ENCODE assay signal across 24 cellular contexts in the genomic region with DNA sequence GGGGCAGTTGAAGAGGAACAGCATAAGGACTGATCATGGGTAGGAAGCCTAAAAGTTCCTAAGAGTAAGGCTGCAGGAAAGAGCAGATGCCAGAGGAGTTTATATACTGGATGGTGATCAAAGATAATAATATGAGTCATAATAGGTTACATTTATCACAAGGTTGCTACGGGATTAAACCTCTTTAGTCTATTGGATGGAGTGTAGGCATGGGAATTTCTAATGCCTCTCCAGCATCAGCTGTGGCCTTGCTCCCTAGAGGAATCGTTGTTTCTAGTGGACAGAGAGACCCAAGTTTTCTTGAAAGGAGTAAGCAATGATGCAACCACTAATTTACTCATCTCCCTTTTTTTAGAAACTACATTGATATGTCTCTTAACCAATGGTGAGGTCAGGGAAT.
A peak's percentile ranks its signal among the peaks of the same experiment; 100 is the strongest.
DNase-seq lines count a peak whose midpoint lies in the region; ATAC-seq and TF ChIP-seq lines count a peak whose summit lies in the region.
"Had no signal": no experiment of that assay in that cellular context is flagged by ENCODE, and none has a peak within 500 bp of the region (broad histone marks: within the 10 kb centered on the region; RNA-seq: fewer than 3 reads in every experiment).

No MANE protein-coding gene starts in this region.

- no peaks in the 10 kb centered on the region for H3K9me3 ChIP-seq in breast epithelium
- H3K9me3 ChIP-seq in PC-3 (ENCODE audit: low read length) = no peaks in the 10 kb centered on the region
- H3K9me3 ChIP-seq in fibroblast of lung (ENCODE audit: control insufficient read depth, insufficient read depth, low read depth, low read length) = no peaks in the 10 kb centered on the region
- H3K9me3 ChIP-seq in gastroesophageal sphincter = no peaks in the 10 kb centered on the region
- H3K9me3 ChIP-seq in body of pancreas = no peaks in the 10 kb centered on the region
- H3K9me3 ChIP-seq: BE2C, Caco-2, MG63, SK-N-SH had no signal

- H3F3A ChIP-seq in PC-3 (ENCODE audit: low read length, unreplicated experiment) = no peaks in the 10 kb centered on the region

- H3K4me2 ChIP-seq in PC-3 (ENCODE audit: low read length) = no peak overlapping the region
- no peak overlapping the region for H3K4me2 ChIP-seq in fibroblast of lung (ENCODE audit: extremely low read depth, insufficient read depth, low read length)
- H3K4me2 ChIP-seq: GM23338, KMS-11, SK-N-SH had no signal

- H3K36me3 ChIP-seq in breast epithelium = no peaks in the 10 kb centered on the region
- H3K36me3 ChIP-seq in PC-3 (ENCODE audit: low read depth, low read length) = no peaks in the 10 kb centered on the region
- H3K36me3 ChIP-seq in fibroblast of lung (ENCODE audit: control insufficient read depth, insufficient read depth, low read length) = no peaks in the 10 kb centered on the region
- no peaks in the 10 kb centered on the region for H3K36me3 ChIP-seq in gastroesophageal sphincter
- no peaks in the 10 kb centered on the region for H3K36me3 ChIP-seq in body of pancreas (replicated peaks in 1 of 2; ENCODE audit: insufficient read depth in 1 of 2, low read depth in 2 of 2)
- H3K36me3 ChIP-seq: BE2C, MG63 had no signal

- WGBS in gastroesophageal sphincter (ENCODE audit: low coverage in 1 of 2), 2 donors = 58 to 59% methylated on average over 2 of the region's 2 CpGs
- WGBS in body of pancreas, 2 donors = 51 to 62% methylated on average over 2 of the region's 2 CpGs

- intact Hi-C loops in MCF 10A (cut with micrococcal nuclease) = no loop called here
- intact Hi-C loops in breast epithelium (cut with DNase I; ENCODE audit: low total_unique reads) = no loop called here
- intact Hi-C loops in PC-3 (cut with micrococcal nuclease) = no loop called here
- intact Hi-C loops in body of pancreas (cut with DNase I) = no loop called here

- no peak overlapping the region for H3K27ac ChIP-seq in breast epithelium
- no peak overlapping the region for H3K27ac ChIP-seq in PC-3 (ENCODE audit: low read length)
- H3K27ac ChIP-seq in fibroblast of lung (ENCODE audit: insufficient read depth, low read length) = no peak overlapping the region
- no peak overlapping the region for H3K27ac ChIP-seq in gastroesophageal sphincter
- H3K27ac ChIP-seq in body of pancreas = no peak overlapping the region
- H3K27ac ChIP-seq: KMS-11 had no signal

- CTCF ChIA-PET in MCF 10A (lab: Yijun Ruan, JAX) (no interaction called here), PC-3 (lab: Charles Lee) (no interaction called here)

- H3K36me3 Mint-ChIP-seq in MCF 10A (ENCODE audit: insufficient read depth, unreplicated experiment) (no peaks in the 10 kb centered on the region), osteocyte (ENCODE audit: unreplicated experiment) (no peaks in the 10 kb centered on the region)

- no peaks in the 10 kb centered on the region for H3K27me3 Mint-ChIP-seq in MCF 10A (ENCODE audit: insufficient read depth, unreplicated experiment)
- H3K27me3 Mint-ChIP-seq in osteocyte (ENCODE audit: unreplicated experiment) = no peaks in the 10 kb centered on the region
- H3K27me3 Mint-ChIP-seq: CD4-positive, CD25-positive, alpha-beta regulatory T cell had no signal

- H3K4me1 Mint-ChIP-seq in MCF 10A (ENCODE audit: insufficient read depth, unreplicated experiment) (peaks cover 17% of the 10 kb centered on the region), osteocyte (ENCODE audit: unreplicated experiment) (peaks cover 9% of the 10 kb centered on the region)
- H3K4me1 Mint-ChIP-seq: CD4-positive, CD25-positive, alpha-beta regulatory T cell had no signal

- no TSS peak for BruUV-seq in MCF 10A (replicated peaks; lab: Mats Ljungman, UMichigan)
- no TSS peak for BruUV-seq in PC-3 (replicated peaks; lab: Mats Ljungman, UMichigan)

- H2AFZ ChIP-seq in PC-3 (ENCODE audit: low read length) = no peak overlapping the region
- no peak overlapping the region for H2AFZ ChIP-seq in fibroblast of lung (ENCODE audit: low read length)
- H2AFZ ChIP-seq: GM23338 had no signal

- TF ChIP-seq POLR2A in breast epithelium (IDR thresholded peaks at IDR 0.05) = no peak
- no peak for TF ChIP-seq POLR2A in gastroesophageal sphincter (IDR thresholded peaks at IDR 0.05)
- TF ChIP-seq POLR2A in body of pancreas (IDR thresholded peaks at IDR 0.05) = no peak

- peak; percentile 79 for ATAC-seq in PC-3
- no peak for ATAC-seq in gastroesophageal sphincter
- ATAC-seq in body of pancreas = no peak
- ATAC-seq: GM12878, GM23338, HepG2 had no signal

- TF ChIP-seq CTCF in MCF 10A (IDR thresholded peaks at IDR 0.05; ENCODE audit: unreplicated experiment) (no peak), breast epithelium (IDR thresholded peaks at IDR 0.05) (no peak), PC-3 (conservative IDR thresholded peaks at IDR 0.05; ENCODE audit: low read depth, low read length) (no peak), fibroblast of lung (conservative IDR thresholded peaks at IDR 0.05 in 1 of 2, IDR thresholded peaks at IDR 0.05 in 1 of 2; ENCODE audit: low read depth in 1 of 2, low read length in 2 of 2) (no peak), osteocyte (IDR thresholded peaks at IDR 0.05) (no peak), gastroesophageal sphincter (IDR thresholded peaks at IDR 0.05) (no peak), body of pancreas (IDR thresholded peaks at IDR 0.05) (no peak)

- DNase-seq in MCF 10A (ENCODE audit: unreplicated experiment) (peak; percentile 51), breast epithelium (ENCODE audit: low spot score in 2 of 2) (no peak), PC-3 (peak; percentile 26), fibroblast of lung (ENCODE audit: low read depth in 2 of 2) (peak; percentile 13 to 44), osteocyte (ENCODE audit: extremely low spot score, unreplicated experiment) (no peak), body of pancreas (no peak)
- DNase-seq in activated CD4-positive, alpha-beta T cell treated with anti-CD3 and anti-CD28 coated beads for 48 hours = no peak
- DNase-seq: 8988T; BE2C; Caco-2; CD4-positive, CD25-positive, alpha-beta regulatory T cell; MG63; NCI-H1048; NCI-H1436 treated with DMSO at 0.1 percent for 48 hours; NCI-H2029 treated with DMSO at 0.1 percent for 48 hours; NCI-H2171; NCI-H446; SHP77; SK-N-SH had no signal

- no peaks in the 10 kb centered on the region for H4K20me1 ChIP-seq in PC-3 (ENCODE audit: low read length)
- H4K20me1 ChIP-seq in fibroblast of lung (ENCODE audit: control insufficient read depth, extremely low read depth, insufficient read depth, low read length) = no peaks in the 10 kb centered on the region

- POLR2A ChIA-PET in MCF 10A (lab: Yijun Ruan, JAX) (interaction anchor here (1.4 kb wide), 1 partner anchor 14 kb away, joined by 4 read pairs; no protein-coding TSS in a partner anchor), PC-3 (lab: Charles Lee; ENCODE audit: unreplicated experiment) (no interaction called here)

- H3K9me3 Mint-ChIP-seq in MCF 10A (ENCODE audit: unreplicated experiment) (no peaks in the 10 kb centered on the region), osteocyte (ENCODE audit: unreplicated experiment) (no peaks in the 10 kb centered on the region)
- H3K9me3 Mint-ChIP-seq: GM23338 had no signal

- H3K79me2 ChIP-seq in PC-3 (ENCODE audit: low read length) (no peaks in the 10 kb centered on the region), fibroblast of lung (ENCODE audit: control insufficient read depth, insufficient read depth, low read length) (no peaks in the 10 kb centered on the region)

- H3K27me3 ChIP-seq in breast epithelium (no peaks in the 10 kb centered on the region), PC-3 (ENCODE audit: low read length) (no peaks in the 10 kb centered on the region), fibroblast of lung (ENCODE audit: control insufficient read depth, insufficient read depth, low read length) (no peaks in the 10 kb centered on the region), gastroesophageal sphincter (no peaks in the 10 kb centered on the region), body of pancreas (no peaks in the 10 kb centered on the region)
- H3K27me3 ChIP-seq: BE2C, MG63 had no signal

- H3K4me3 ChIP-seq in breast epithelium = no peak overlapping the region
- H3K4me3 ChIP-seq in PC-3 (ENCODE audit: low read length) = no peak overlapping the region
- no peak overlapping the region for H3K4me3 ChIP-seq in fibroblast of lung (replicated peaks in 1 of 4; ENCODE audit: control extremely low read depth in 1 of 4, insufficient read depth in 1 of 4, low read depth in 3 of 4, low read length in 4 of 4)
- no peak overlapping the region for H3K4me3 ChIP-seq in gastroesophageal sphincter
- no peak overlapping the region for H3K4me3 ChIP-seq in body of pancreas
- H3K4me3 ChIP-seq: GM12878, GM23338, MG63 had no signal

- H3K4me3 Mint-ChIP-seq in MCF 10A (ENCODE audit: unreplicated experiment) (no peak overlapping the region), osteocyte (ENCODE audit: unreplicated experiment) (no peak overlapping the region)
- H3K4me3 Mint-ChIP-seq: GM23338 had no signal

- H3K9me2 ChIP-seq in PC-3 (replicated peaks; ENCODE audit: low read length) = no peaks in the 10 kb centered on the region
- H3K9me2 ChIP-seq: SK-N-SH had no signal

- H3K9ac ChIP-seq in PC-3 (ENCODE audit: low read length) (no peak overlapping the region), fibroblast of lung (ENCODE audit: insufficient read depth, low read length) (no peak overlapping the region)
- H3K9ac ChIP-seq: KMS-11, SK-N-SH had no signal

- H3K4me1 ChIP-seq in breast epithelium = no peaks in the 10 kb centered on the region
- H3K4me1 ChIP-seq in PC-3 (ENCODE audit: insufficient read depth, low read length) = no peaks in the 10 kb centered on the region
- no peaks in the 10 kb centered on the region for H3K4me1 ChIP-seq in fibroblast of lung (ENCODE audit: control insufficient read depth, extremely low read depth, insufficient read depth, low read length)
- H3K4me1 ChIP-seq in gastroesophageal sphincter = no peaks in the 10 kb centered on the region
- no peaks in the 10 kb centered on the region for H3K4me1 ChIP-seq in body of pancreas
- H3K4me1 ChIP-seq: BE2C, Caco-2 had no signal

- no peak for TF ChIP-seq EP300 in gastroesophageal sphincter (IDR thresholded peaks at IDR 0.05)

- H3K27ac Mint-ChIP-seq in MCF 10A (ENCODE audit: low read depth, unreplicated experiment) = no peak overlapping the region
- no peak overlapping the region for H3K27ac Mint-ChIP-seq in osteocyte (ENCODE audit: unreplicated experiment)
- H3K27ac Mint-ChIP-seq: CD4-positive, CD25-positive, alpha-beta regulatory T cell; GM23338 had no signal

Comparison
In these comparisons a context has a peak if more than half of its experiments do, and no peak if none do; other contexts are left out.
1. DNase-seq: peak in MCF 10A (single experiment), PC-3 (single experiment) and fibroblast of lung (2 of 2); none in breast epithelium (0 of 2), activated CD4-positive, alpha-beta T cell treated with anti-CD3 and anti-CD28 coated beads for 48 hours (single experiment), osteocyte (single experiment) and body of pancreas (0 of 4).